9 cellular contexts compared by ENCODE assay signal in genomic region chr3:18740631-18741583, GRCh38.
DNase-seq lines count a peak whose midpoint lies in the region; ATAC-seq and TF ChIP-seq lines count a peak whose summit lies in the region.
"Had no signal": no experiment of that assay in that cellular context is flagged by ENCODE, and none has a peak within 500 bp of the region (broad histone marks: within the 10 kb centered on the region; RNA-seq: fewer than 3 reads in every experiment).

No MANE protein-coding gene starts in this region.

- no peak for TF ChIP-seq POLR2A in ovary (IDR thresholded peaks at IDR 0.05)

- H3K4me1 Mint-ChIP-seq in T-helper 1 cell treated with Interleukin-12 subunit alpha and Interleukin-12 subunit beta and Interleukin-4 antibody, amounts not matched to agents 30 μg/mL and 1 μg/mL, for 36 hours (ENCODE audit: low read depth): peaks cover 85% of the 10 kb centered on the region
- H3K4me1 Mint-ChIP-seq in dendritic cell treated with granulocyte-macrophage colony-stimulating factor and Interleukin-4, amounts not matched to agents 40 ng/mL and 50 ng/mL, for 4 days (ENCODE audit: low read depth): peaks cover 40% of the 10 kb centered on the region
- H3K4me1 Mint-ChIP-seq in stimulated activated naive CD8-positive, alpha-beta T cell treated with anti-CD3 and anti-CD28 coated beads, Interleukin-15, Interleukin-2, amounts not matched to agents 100 ng/mL and 50 ng/mL, for 24 hours (ENCODE audit: low read depth): peaks cover 99% of the 10 kb centered on the region

- no peak overlapping the region for H3K27ac ChIP-seq in ovary

- peaks cover 21% of the 10 kb centered on the region for H3K36me3 Mint-ChIP-seq in T-helper 1 cell treated with Interleukin-12 subunit alpha and Interleukin-12 subunit beta and Interleukin-4 antibody, amounts not matched to agents 30 μg/mL and 1 μg/mL, for 36 hours (ENCODE audit: low read depth)
- no peaks in the 10 kb centered on the region for H3K36me3 Mint-ChIP-seq in dendritic cell treated with granulocyte-macrophage colony-stimulating factor and Interleukin-4, amounts not matched to agents 40 ng/mL and 50 ng/mL, for 4 days (ENCODE audit: low read depth)
- H3K36me3 Mint-ChIP-seq in stimulated activated naive CD8-positive, alpha-beta T cell treated with anti-CD3 and anti-CD28 coated beads, Interleukin-15, Interleukin-2, amounts not matched to agents 100 ng/mL and 50 ng/mL, for 24 hours (ENCODE audit: low read depth): peaks cover 19% of the 10 kb centered on the region

- peak overlapping the region; percentile 85 for H3K4me3 Mint-ChIP-seq in T-helper 1 cell treated with Interleukin-12 subunit alpha and Interleukin-12 subunit beta and Interleukin-4 antibody, amounts not matched to agents 30 μg/mL and 1 μg/mL, for 36 hours
- H3K4me3 Mint-ChIP-seq in dendritic cell treated with granulocyte-macrophage colony-stimulating factor and Interleukin-4, amounts not matched to agents 40 ng/mL and 50 ng/mL, for 4 days: peak overlapping the region; percentile 62
- H3K4me3 Mint-ChIP-seq in stimulated activated naive CD8-positive, alpha-beta T cell treated with anti-CD3 and anti-CD28 coated beads, Interleukin-15, Interleukin-2, amounts not matched to agents 100 ng/mL and 50 ng/mL, for 24 hours: peak overlapping the region; percentile 78

- peaks cover 14% of the 10 kb centered on the region for H3K9me3 Mint-ChIP-seq in T-helper 1 cell treated with Interleukin-12 subunit alpha and Interleukin-12 subunit beta and Interleukin-4 antibody, amounts not matched to agents 30 μg/mL and 1 μg/mL, for 36 hours
- no peaks in the 10 kb centered on the region for H3K9me3 Mint-ChIP-seq in dendritic cell treated with granulocyte-macrophage colony-stimulating factor and Interleukin-4, amounts not matched to agents 40 ng/mL and 50 ng/mL, for 4 days
- H3K9me3 Mint-ChIP-seq in stimulated activated naive CD8-positive, alpha-beta T cell treated with anti-CD3 and anti-CD28 coated beads, Interleukin-15, Interleukin-2, amounts not matched to agents 100 ng/mL and 50 ng/mL, for 24 hours: no peaks in the 10 kb centered on the region

- no peak for TF ChIP-seq CTCF in ovary (IDR thresholded peaks at IDR 0.05)

- no peaks in the 10 kb centered on the region for H3K4me1 ChIP-seq in ovary (ENCODE audit: insufficient read depth)

- whole genome bisulfite sequencing in ovary, 3 donors: 79 to 84% (median 82%) methylated on average over 12 of the region's 12 CpGs

- H3K9me3 ChIP-seq in ovary: no peaks in the 10 kb centered on the region

- ATAC-seq in GM18520 (IDR thresholded peaks at IDR 0.05; ENCODE audit: unreplicated experiment): peak; percentile 69
- peak; percentile 79 for ATAC-seq in HG02870 (IDR thresholded peaks at IDR 0.05; ENCODE audit: unreplicated experiment)

- DNase-seq in hypothalamus (lab: John Stamatoyannopoulos, UW): no peak
- no peak for DNase-seq in middle frontal gyrus (ENCODE audit: extremely low spot score, low spot score)
- DNase-seq in ovary: no peak
- DNase-seq: IMR-90 had no signal

- H3K36me3 ChIP-seq in ovary: no peaks in the 10 kb centered on the region

- TF ChIP-seq EP300 in ovary (IDR thresholded peaks at IDR 0.05): no peak

- no peak overlapping the region for H3K4me3 ChIP-seq in ovary

- H3K27me3 Mint-ChIP-seq in T-helper 1 cell treated with Interleukin-12 subunit alpha and Interleukin-12 subunit beta and Interleukin-4 antibody, amounts not matched to agents 30 μg/mL and 1 μg/mL, for 36 hours (ENCODE audit: low read depth): no peaks in the 10 kb centered on the region
- no peaks in the 10 kb centered on the region for H3K27me3 Mint-ChIP-seq in dendritic cell treated with granulocyte-macrophage colony-stimulating factor and Interleukin-4, amounts not matched to agents 40 ng/mL and 50 ng/mL, for 4 days
- no peaks in the 10 kb centered on the region for H3K27me3 Mint-ChIP-seq in stimulated activated naive CD8-positive, alpha-beta T cell treated with anti-CD3 and anti-CD28 coated beads, Interleukin-15, Interleukin-2, amounts not matched to agents 100 ng/mL and 50 ng/mL, for 24 hours

- H3K27me3 ChIP-seq in ovary: no peaks in the 10 kb centered on the region

- intact Hi-C loops in dendritic cell treated with granulocyte-macrophage colony-stimulating factor and Interleukin-4, amounts not matched to agents 40 ng/mL and 50 ng/mL, for 4 days (cut with micrococcal nuclease): no loop called here
- intact Hi-C loops in ovary (cut with DNase I): no loop called here

- peak overlapping the region; percentile 92 for H3K27ac Mint-ChIP-seq in T-helper 1 cell treated with Interleukin-12 subunit alpha and Interleukin-12 subunit beta and Interleukin-4 antibody, amounts not matched to agents 30 μg/mL and 1 μg/mL, for 36 hours
- peak overlapping the region; percentile 83 for H3K27ac Mint-ChIP-seq in dendritic cell treated with granulocyte-macrophage colony-stimulating factor and Interleukin-4, amounts not matched to agents 40 ng/mL and 50 ng/mL, for 4 days
- H3K27ac Mint-ChIP-seq in stimulated activated naive CD8-positive, alpha-beta T cell treated with anti-CD3 and anti-CD28 coated beads, Interleukin-15, Interleukin-2, amounts not matched to agents 100 ng/mL and 50 ng/mL, for 24 hours: peak overlapping the region; percentile 99
